ENCODE assay signal across 7 cellular contexts in genomic region chr3:151764699-151765098, GRCh38. TPM values are rescaled to one million over a fixed set of nuclear protein-coding genes. Genes with fewer than 3 reads are reported as not detected.
"Had no signal": no experiment of that assay in that cellular context is flagged by ENCODE, and none has a peak within 500 bp of the region (broad histone marks: within the 10 kb centered on the region; RNA-seq: fewer than 3 reads in every experiment).

No MANE protein-coding gene starts in this region.

RNA-seq across cellular contexts. Expression of gene AADACL2, which starts 31.0 kb away (rescaled TPM):
- total RNA-seq: GM23248, GM23338, H1, H4, H7, H9, HFFc6 had no signal
- polyA plus RNA-seq: GM23248, GM23338, H1 had no signal

RNA-seq across cellular contexts. Expression of gene AADAC, which starts 49.2 kb away (rescaled TPM):
- total RNA-seq: GM23248, GM23338, H1, H7, H9, HFFc6 had no signal
- polyA plus RNA-seq: GM23248, GM23338, H1 had no signal
